Comparison of ENCODE assay signal across 33 cellular contexts in genomic region chr5:53948598-53948997, GRCh38.
"Had no signal": no experiment of that assay in that cellular context is flagged by ENCODE, and none has a peak within 500 bp of the region (broad histone marks: within the 10 kb centered on the region; RNA-seq: fewer than 3 reads in every experiment).

No MANE protein-coding gene starts in this region.

- H3K4me3 ChIP-seq: adrenal gland, body of pancreas, Peyer's patch, SJSA1 had no signal

- H3K4me1 ChIP-seq: adrenal gland, body of pancreas, Peyer's patch had no signal

- H3K9me3 ChIP-seq: adrenal gland, body of pancreas, Peyer's patch, SJSA1 had no signal

- DNase-seq: activated B cell treated with CpG ODN at 0.5 μM for 24 hours; activated CD4-positive, alpha-beta memory T cell treated with anti-CD3 and anti-CD28 coated beads for 36 hours; activated CD4-positive, alpha-beta T cell treated with anti-CD3 and anti-CD28 coated beads for 4 hours; activated CD4-positive, alpha-beta T cell treated with anti-CD3 and anti-CD28 coated beads, Interleukin-2, amount 50 U/mL, for 1 hour; activated CD4-positive, CD25-positive, alpha-beta regulatory T cell treated with anti-CD3 and anti-CD28 coated beads, Interleukin-2, amount 50 U/mL, for 72 hours; activated CD8-positive, alpha-beta memory T cell treated with anti-CD3 and anti-CD28 coated beads, Interleukin-2, amount 50 U/mL, for 4 hours; activated gamma-delta T cell treated with Interleukin-2 at 50 U/mL for 16 hours; activated naive CD4-positive, alpha-beta T cell treated with anti-CD3 and anti-CD28 coated beads for 36 hours; activated T-cell treated with anti-CD3 and anti-CD28 coated beads for 4 hours; activated T-cell treated with anti-CD3 and anti-CD28 coated beads, Interleukin-2, amount 50 U/mL, for 4 hours; adrenal gland; body of pancreas; caudate nucleus; cerebellar nuclear complex; NCI-H1048; NCI-H1105 treated with DMSO at 0.1 percent for 48 hours; NCI-H1436 treated with DMSO at 0.1 percent for 48 hours; NCI-H1694 treated with DMSO at 0.1 percent for 48 hours; NCI-H2029; NCI-H345; NCI-H524 treated with DMSO at 0.1 percent for 48 hours; PC-3; Peyer's patch; RPMI8226; SHP77 treated with DMSO at 0.1 percent for 48 hours; T-cell; T-helper 17 cell had no signal

- H3K27me3 ChIP-seq: adrenal gland, body of pancreas, Peyer's patch, SJSA1 had no signal

- H3K36me3 ChIP-seq: adrenal gland, Peyer's patch, SJSA1 had no signal

- ATAC-seq: activated naive CD4-positive, alpha-beta T cell treated with anti-CD3 and anti-CD28 coated beads, Interleukin-2, amount 50 U/mL, for 72 hours; activated T-cell treated with anti-CD3 and anti-CD28 coated beads, Interleukin-2, amount 50 U/mL, for 4 hours; body of pancreas; PC-3; SK-N-SH treated with all-trans-retinoic acid at 6 μM for 48 hours; T-cell; T-helper 17 cell had no signal

- FAIRE-seq: astrocyte, bronchial epithelial cell had no signal

- H3K27ac ChIP-seq: adrenal gland, body of pancreas, Peyer's patch, SJSA1, VCaP had no signal
